In the genomic region with DNA sequence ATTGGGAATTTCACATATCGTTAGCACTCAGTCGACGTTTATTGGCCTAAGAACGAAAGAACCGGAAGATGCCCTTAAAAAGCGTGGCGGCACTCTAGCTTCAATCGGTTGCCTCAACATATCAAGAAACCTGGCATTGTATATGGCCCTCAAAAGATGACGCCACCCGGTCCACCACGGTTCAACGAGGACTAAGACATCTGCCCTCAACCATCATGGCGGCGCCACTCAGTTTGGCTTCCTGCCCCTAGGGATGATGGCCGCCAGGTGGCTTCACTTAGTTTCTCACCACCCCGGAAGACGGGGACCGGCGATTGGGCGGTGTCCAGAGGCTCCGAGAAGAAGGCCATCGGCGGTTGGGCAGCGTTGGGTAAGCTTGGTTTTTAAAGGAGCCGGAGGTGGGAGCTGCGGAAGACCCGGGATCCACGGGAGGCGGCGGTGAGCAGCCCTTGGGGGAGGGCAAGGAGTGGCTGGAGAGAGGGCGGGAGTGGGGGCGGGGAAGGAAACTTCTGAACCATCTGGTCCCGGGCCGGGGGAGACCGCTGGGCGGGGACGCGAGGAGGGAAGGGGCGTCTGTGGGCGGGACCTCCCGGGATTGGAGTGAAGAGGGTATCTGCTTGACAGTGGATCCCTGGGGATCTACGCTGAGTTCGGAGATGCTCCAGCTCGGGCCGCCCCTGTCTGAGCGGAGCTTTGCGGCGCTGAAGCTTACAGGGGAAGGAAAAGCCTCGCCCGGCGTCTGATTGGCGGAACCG, we compare ENCODE assay signal across 8 cellular contexts. TPM values are rescaled to one million over a fixed set of nuclear protein-coding genes. Genes with fewer than 3 reads are reported as not detected.
DNase-seq lines count a peak whose midpoint lies in the region; ATAC-seq lines count a peak whose summit lies in the region.

Gene PRR14 (plus strand): TSS at position 592 of the 755 bp plus-strand sequence. CDS start 686 bp downstream, outside the sequence.

- H3K27me3 ChIP-seq in rectal smooth muscle tissue (ENCODE audit: control insufficient read depth, insufficient read depth, low read length) (no peaks in the 10 kb centered on the region), aorta (ENCODE audit: control insufficient read depth in 1 of 2, insufficient read depth in 2 of 2, low read length in 1 of 2) (no peaks in the 10 kb centered on the region)

- WGBS in aorta, 2 donors, result 0 to 1% methylated on average over 50 to 53 of the region's 53 CpGs

- H3K27ac ChIP-seq in rectal smooth muscle tissue (ENCODE audit: low read depth, low read length), result peak within 1 kb of the TSS; percentile 98
- H3K27ac ChIP-seq in aorta (ENCODE audit: low read depth in 1 of 2, low read length in 2 of 2), result peak within 1 kb of the TSS; percentile 58 to 88

- intact Hi-C loops in aorta (cut with DNase I), result loop anchor here in 1 of 2 donors (1.0 to 10.0 kb wide), 4 partner anchors 8 to 276 kb away; partner anchors contain the start of genes FBRS, MYL11, SEPHS2 and TBC1D10B

- DNase-seq in NCI-H2081 (lab: John Stamatoyannopoulos, UW) (peak; percentile 96 to 97), T1000 (lab: John Stamatoyannopoulos, UW) (peak; percentile 98), astrocyte of the hippocampus (ENCODE audit: low read depth, low spot score) (peak; percentile 100), hepatic stellate cell (ENCODE audit: low spot score) (peak; percentile 97), aorta (peak; percentile 100)

- H3K9me3 ChIP-seq in aorta (ENCODE audit: control insufficient read depth, low read length), result no peaks in the 10 kb centered on the region

- H3K36me3 ChIP-seq in rectal smooth muscle tissue (ENCODE audit: control insufficient read depth, insufficient read depth, low read length) (peaks cover 16% of the 10 kb centered on the region), aorta (ENCODE audit: control insufficient read depth in 1 of 2, insufficient read depth in 2 of 2, low read length in 1 of 2) (peaks cover 0 to 6% of the 10 kb centered on the region in 2 donors)

- H3K4me3 ChIP-seq in rectal smooth muscle tissue (ENCODE audit: low read length), result peak within 1 kb of the TSS; percentile 99
- H3K4me3 ChIP-seq in aorta (ENCODE audit: low read length in 2 of 2), result peak within 1 kb of the TSS; percentile 24 to 82

- ATAC-seq in GM18508 (IDR thresholded peaks at IDR 0.05; ENCODE audit: insufficient read depth, unreplicated experiment) (peak; percentile 55), HG03025 (IDR thresholded peaks at IDR 0.05; ENCODE audit: low FRiP score, unreplicated experiment) (peak; percentile 62), aorta (ENCODE audit: low FRiP score) (peak; percentile 96)

- peak within 1 kb of the TSS; percentile 97 for H3K9ac ChIP-seq in rectal smooth muscle tissue (ENCODE audit: low read length)

- peaks cover 10% of the 10 kb centered on the region for H3K4me1 ChIP-seq in rectal smooth muscle tissue (ENCODE audit: control insufficient read depth, insufficient read depth, low read length)
- no peaks in the 10 kb centered on the region for H3K4me1 ChIP-seq in aorta (ENCODE audit: control insufficient read depth in 1 of 2, insufficient read depth in 2 of 2, low read length in 2 of 2)

RNA-seq across cellular contexts. Expression of gene PRR14, which starts in this region (rescaled TPM):
- total RNA-seq in aorta, result 10 to 100 TPM; 50.5 to 53.4 TPM
- polyA plus RNA-seq in aorta, result 100 to 1,000 TPM in 1 of 2 donors, 10 to 100 TPM in 1; 28.2 to 217 TPM

Comparison
In these comparisons a context has a peak if more than half of its experiments do, and no peak if none do; other contexts are left out.
1. Peak in every context shown above with its lines: DNase-seq, ATAC-seq, H3K4me3 ChIP-seq and H3K27ac ChIP-seq.